In genomic region chr2:161578998-161579397, GRCh38 we compare ENCODE assay signal across 20 cellular contexts. TPM values are rescaled to one million over a fixed set of nuclear protein-coding genes. Genes with fewer than 3 reads are reported as not detected.
DNase-seq lines count a peak whose midpoint lies in the region; ATAC-seq and TF ChIP-seq lines count a peak whose summit lies in the region.
"Had no signal": no experiment of that assay in that cellular context is flagged by ENCODE, and none has a peak within 500 bp of the region (broad histone marks: within the 10 kb centered on the region; RNA-seq: fewer than 3 reads in every experiment).

No MANE protein-coding gene starts in this region.

- H3K4me2 ChIP-seq in PC-3 (ENCODE audit: low read length), result peak overlapping the region; percentile 74
- H3K4me2 ChIP-seq: BLaER1 had no signal

- POLR2A ChIA-PET in PC-3 (lab: Charles Lee; ENCODE audit: unreplicated experiment), result no interaction called here

- no peaks in the 10 kb centered on the region for H3K36me3 ChIP-seq in PC-3 (ENCODE audit: low read depth, low read length)
- H3K36me3 ChIP-seq: BE2C, BLaER1 had no signal

- peak overlapping the region; percentile 24; the same call in 1 of the 2 replicates for H3K27ac ChIP-seq in PC-3 (ENCODE audit: low read length)
- H3K27ac ChIP-seq: BLaER1 had no signal

- H3K4me1 ChIP-seq in PC-3 (ENCODE audit: insufficient read depth, low read length), result peaks cover 22% of the 10 kb centered on the region
- H3K4me1 ChIP-seq: BE2C, BLaER1 had no signal

- CTCF ChIA-PET in PC-3 (lab: Charles Lee), result no interaction called here

- H4K20me1 ChIP-seq in PC-3 (ENCODE audit: low read length), result no peaks in the 10 kb centered on the region
- H4K20me1 ChIP-seq: BLaER1 had no signal

- no peaks in the 10 kb centered on the region for H3F3A ChIP-seq in PC-3 (ENCODE audit: low read length, unreplicated experiment)

- H2AFZ ChIP-seq in PC-3 (ENCODE audit: low read length), result 0 out of 2 replicates have a peak overlapping the region, but pooled peaks have one; percentile 15

- no TSS peak for BruUV-seq in PC-3 (replicated peaks; lab: Mats Ljungman, UMichigan)

- no peaks in the 10 kb centered on the region for H3K9me3 ChIP-seq in PC-3 (ENCODE audit: low read length)
- H3K9me3 ChIP-seq: BE2C, BLaER1 had no signal

- TF ChIP-seq CTCF in PC-3 (conservative IDR thresholded peaks at IDR 0.05; ENCODE audit: low read depth, low read length), result no peak

- no peaks in the 10 kb centered on the region for H3K79me2 ChIP-seq in PC-3 (ENCODE audit: low read length)

- peak overlapping the region; percentile 27; the same call in 1 of the 2 replicates for H3K4me3 ChIP-seq in PC-3 (ENCODE audit: low read length)
- H3K4me3 ChIP-seq: BLaER1 had no signal

- ATAC-seq in PC-3 (peak; percentile 59), HG02642 (IDR thresholded peaks at IDR 0.05; ENCODE audit: poor library complexity, unreplicated experiment) (no peak)

- H3K27me3 ChIP-seq in PC-3 (ENCODE audit: low read length), result no peaks in the 10 kb centered on the region
- H3K27me3 ChIP-seq: BE2C, BLaER1 had no signal

- no peak overlapping the region for H3K9ac ChIP-seq in PC-3 (ENCODE audit: low read length)
- H3K9ac ChIP-seq: BLaER1 had no signal

- DNase-seq in NCI-H748 (lab: John Stamatoyannopoulos, UW; ENCODE audit: unreplicated experiment) (peak; percentile 13), NCI-H748 treated with DMSO at 0.1 percent for 48 hours (lab: John Stamatoyannopoulos, UW) (no peak), DMS53 (lab: John Stamatoyannopoulos, UW) (peak; percentile 73), DMS53 treated with DMSO at 0.1 percent for 48 hours (lab: John Stamatoyannopoulos, UW; ENCODE audit: unreplicated experiment) (peak; percentile 58), PC-3 (peak; percentile 79), MV-4-11 (lab: John Stamatoyannopoulos, UW) (no peak), DMS114 treated with DMSO at 0.1 percent for 48 hours (lab: John Stamatoyannopoulos, UW; ENCODE audit: unreplicated experiment) (no peak)
- DNase-seq: 8988T; ACHN; BE2C; C1 segment of cervical spinal cord; CD4-positive, alpha-beta memory T cell; CD4-positive, CD25-positive, alpha-beta regulatory T cell; CD8-positive, alpha-beta memory T cell; COR-L47; DMS 273 treated with DMSO at 0.1 percent for 48 hours; DMS79 treated with DMSO at 0.1 percent for 48 hours; GF-D8 had no signal

- intact Hi-C loops in PC-3 (cut with micrococcal nuclease), result no loop called here

- no peaks in the 10 kb centered on the region for H3K9me2 ChIP-seq in PC-3 (replicated peaks; ENCODE audit: low read length)

RNA-seq across cellular contexts. Expression of gene SLC4A10, which starts 45.2 kb away (rescaled TPM):
- under 0.01 TPM in 1 of 2 replicates, not detected in the other for total RNA-seq in PC-3 (2014; rRNA removed)
- total RNA-seq: CD4-positive, CD25-positive, alpha-beta regulatory T cell had no signal

Comparison
In these comparisons a context has a peak if more than half of its experiments do, and no peak if none do; other contexts are left out.
1. DNase-seq: peak in NCI-H748 (single experiment), DMS53 (single experiment), DMS53 treated with DMSO at 0.1 percent for 48 hours (single experiment) and PC-3 (single experiment); none in NCI-H748 treated with DMSO at 0.1 percent for 48 hours (single experiment), MV-4-11 (single experiment) and DMS114 treated with DMSO at 0.1 percent for 48 hours (single experiment).